ENCODE assay signal across 5 cellular contexts in the genomic region with DNA sequence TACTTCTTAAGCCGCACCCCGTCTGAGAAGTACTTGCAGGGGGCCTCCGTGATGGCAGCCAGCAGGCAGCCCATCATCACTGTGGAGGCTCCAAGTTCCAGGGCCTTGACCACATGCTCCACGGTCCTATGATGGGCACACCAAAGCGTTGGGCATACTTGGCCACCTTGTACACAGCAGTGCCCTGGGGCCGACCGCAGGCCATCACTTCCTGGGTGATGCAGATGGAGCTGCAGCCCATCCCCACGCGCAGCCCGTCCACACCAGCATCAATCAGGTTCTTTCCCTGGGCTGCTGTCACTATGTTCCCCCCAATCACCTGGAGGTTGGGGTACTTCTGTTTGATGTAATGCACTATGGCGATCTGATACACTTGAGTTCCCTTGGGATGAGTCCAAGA. TPM values are rescaled to one million over a fixed set of nuclear protein-coding genes. Genes with fewer than 3 reads are reported as not detected.
"Had no signal": no experiment of that assay in that cellular context is flagged by ENCODE, and none has a peak within 500 bp of the region (broad histone marks: within the 10 kb centered on the region; RNA-seq: fewer than 3 reads in every experiment).

No MANE protein-coding gene starts in this region.

- H3K4me3 ChIP-seq: K562 had no signal

- DNase-seq: IMR-90, KBM-7 had no signal

- ATAC-seq: HepG2 had no signal

- H3K27ac ChIP-seq: HL-60 had no signal

RNA-seq across cellular contexts. Expression of a gene that starts 19.8 kb away (rescaled TPM):
- total RNA-seq: K562 had no signal
